ENCODE assay signal across 9 cellular contexts in genomic region chr20:45095753-45096371, GRCh38. TPM values are rescaled to one million over a fixed set of nuclear protein-coding genes. Genes with fewer than 3 reads are reported as not detected.
A peak's percentile ranks its signal among the peaks of the same experiment; 100 is the strongest.
DNase-seq lines count a peak whose midpoint lies in the region; ATAC-seq, FAIRE-seq and TF ChIP-seq lines count a peak whose summit lies in the region.
"Had no signal": no experiment of that assay in that cellular context is flagged by ENCODE, and none has a peak within 500 bp of the region (broad histone marks: within the 10 kb centered on the region; RNA-seq: fewer than 3 reads in every experiment).

No MANE protein-coding gene starts in this region.

- peaks cover 10% of the 10 kb centered on the region; the same call in 1 of the 2 replicates for H3K9me3 ChIP-seq in AG04450 (ENCODE audit: control insufficient read depth, insufficient read depth, low read length)

- no peak overlapping the region for H4K5ac ChIP-seq in mesendoderm (ENCODE audit: low read length)

- H3K4me3 ChIP-seq in AG04450 (ENCODE audit: low read depth, low read length) (no peak overlapping the region), mesendoderm (ENCODE audit: low read length) (no peak overlapping the region)
- H3K4me3 ChIP-seq: skin epidermis had no signal

- H3K27me3 ChIP-seq in AG04450 (ENCODE audit: control insufficient read depth, insufficient read depth, low read length), result peaks cover 30% of the 10 kb centered on the region
- no peaks in the 10 kb centered on the region for H3K27me3 ChIP-seq in mesendoderm (ENCODE audit: insufficient read depth, low read length, poor library complexity)

- TF ChIP-seq POLR2A in GM12892 (IDR thresholded peaks at IDR 0.05; ENCODE audit: low read depth, low read length), result no peak

- peak; percentile 83 for TF ChIP-seq CTCF in AG04450 (IDR thresholded peaks at IDR 0.05; ENCODE audit: low read depth, low read length)

- DNase-seq in AG04450 (ENCODE audit: low read depth, low spot score), result no peak
- peak; percentile 50 for DNase-seq in GM12892 (ENCODE audit: insufficient read length)
- peak; percentile 28 for DNase-seq in NCI-H510A treated with DMSO at 0.1 percent for 48 hours (lab: John Stamatoyannopoulos, UW)
- DNase-seq in activated CD4-positive, alpha-beta T cell treated with anti-CD3 and anti-CD28 coated beads, Interleukin-2, amount 50 U/mL, for 48 hours, result peak; percentile 61 to 70
- DNase-seq in effector CD8-positive, alpha-beta T cell (lab: John Stamatoyannopoulos, UW), result peak; percentile 8
- DNase-seq in mesendoderm, result peak; percentile 80
- DNase-seq in stimulated activated naive CD8-positive, alpha-beta T cell treated with anti-CD3 and anti-CD28 coated beads, Interleukin-15, Interleukin-2, amounts not matched to agents 100 U/mL and 50 U/mL, for 24 hours, result peak; percentile 66

- no peaks in the 10 kb centered on the region for H3K79me1 ChIP-seq in mesendoderm (ENCODE audit: low read length)

- CTCF ChIA-PET in AG04450 (lab: Charles Lee), result interaction anchor here (0.5 to 7.3 kb wide), 57 partner anchors 9 to 1186 kb away, joined by 3 to 275 read pairs (median 6); partner anchors contain the start of genes MATN4, STK4 and WFDC12

- no peak overlapping the region for H2BK5ac ChIP-seq in mesendoderm (ENCODE audit: low read length)

- H4K8ac ChIP-seq in mesendoderm (ENCODE audit: low read depth, low read length), result no peak overlapping the region

- WGBS in mesendoderm (ENCODE audit: extremely low coverage, insufficient coverage, low lambda C conversion rate), result no CpG with 5 or more reads among the region's 7 CpGs

- no peak overlapping the region for H2AK5ac ChIP-seq in mesendoderm (ENCODE audit: low read length)

- ATAC-seq in stimulated activated naive CD8-positive, alpha-beta T cell treated with anti-CD3 and anti-CD28 coated beads, Interleukin-15, Interleukin-2, amounts not matched to agents 100 U/mL and 50 U/mL, for 24 hours, result peak; percentile 50
- ATAC-seq in GM18909 (IDR thresholded peaks at IDR 0.05; ENCODE audit: poor library complexity, unreplicated experiment), result no peak

- no peaks in the 10 kb centered on the region for H3K36me3 ChIP-seq in mesendoderm (ENCODE audit: control insufficient read depth, insufficient read depth, low read length)

- no peaks in the 10 kb centered on the region for H3K79me2 ChIP-seq in mesendoderm (ENCODE audit: control insufficient read depth, insufficient read depth, low read length)

- H3K9ac ChIP-seq in mesendoderm (ENCODE audit: low read length), result no peak overlapping the region

- no peak overlapping the region for H3K27ac ChIP-seq in AG04450 (ENCODE audit: low read depth, low read length)
- no peak overlapping the region for H3K27ac ChIP-seq in mesendoderm (ENCODE audit: low read depth, low read length)
- H3K27ac ChIP-seq: skin epidermis had no signal

- H3K4ac ChIP-seq in mesendoderm (ENCODE audit: low read depth, low read length), result no peak overlapping the region

- H2BK120ac ChIP-seq in mesendoderm (ENCODE audit: low read depth, low read length), result no peak overlapping the region

- H3K4me1 ChIP-seq in mesendoderm (ENCODE audit: control insufficient read depth, low read depth, low read length), result no peaks in the 10 kb centered on the region

- no peak overlapping the region for H3K18ac ChIP-seq in mesendoderm (ENCODE audit: low read length)

- POLR2A ChIA-PET in AG04450 (lab: Yijun Ruan, JAX), result interaction anchor here (1.0 kb wide), 1 partner anchor 52 kb away, joined by 4 read pairs; no protein-coding TSS in a partner anchor

- H3K56ac ChIP-seq in mesendoderm (ENCODE audit: low read length), result no peak overlapping the region

- H3K23ac ChIP-seq in mesendoderm (ENCODE audit: low read length), result no peak overlapping the region

- peak; percentile 50 for FAIRE-seq in GM12892 (lab: Jason Lieb, UNC)

- no peak overlapping the region for H3K4me2 ChIP-seq in mesendoderm (ENCODE audit: low read length)

- no peak overlapping the region for H2BK15ac ChIP-seq in mesendoderm (replicated peaks; ENCODE audit: low read depth)

RNA-seq across cellular contexts. Expression of gene KCNS1, which starts 5.1 kb away (rescaled TPM):
- polyA plus RNA-seq in AG04450 (2011; rRNA removed), result 0.30 and 0.31 TPM in 2 replicates
- 0.28 and 0.56 TPM in 2 replicates for polyA minus RNA-seq in AG04450 (2011; rRNA and poly(A)+ RNA removed)
- polyA plus RNA-seq in GM12892 (2012; ENCODE audit: missing spikeins), result 0.13 TPM
- 1.5 TPM for polyA plus RNA-seq in mesendoderm (2013, experiment 1 of 2)
- 1.6 TPM for polyA plus RNA-seq in mesendoderm (2013, experiment 2 of 2)

RNA-seq across cellular contexts. Expression of gene WFDC5, which starts 19.1 kb away (rescaled TPM):
- polyA plus RNA-seq in AG04450 (2011; rRNA removed), result not detected in 2 replicates
- polyA minus RNA-seq in AG04450 (2011; rRNA and poly(A)+ RNA removed), result not detected in 2 replicates
- polyA plus RNA-seq in GM12892 (2012; ENCODE audit: missing spikeins), result not detected
- not detected for polyA plus RNA-seq in mesendoderm (2013, experiment 1 of 2)
- polyA plus RNA-seq in mesendoderm (2013, experiment 2 of 2), result not detected

RNA-seq across cellular contexts. Expression of gene WFDC12, which starts 28.4 kb away (rescaled TPM):
- not detected in 2 replicates for polyA plus RNA-seq in AG04450 (2011; rRNA removed)
- not detected in 2 replicates for polyA minus RNA-seq in AG04450 (2011; rRNA and poly(A)+ RNA removed)
- polyA plus RNA-seq in GM12892 (2012; ENCODE audit: missing spikeins), result not detected
- not detected for polyA plus RNA-seq in mesendoderm (2013, experiment 1 of 2)
- polyA plus RNA-seq in mesendoderm (2013, experiment 2 of 2), result not detected
